In the genomic region with DNA sequence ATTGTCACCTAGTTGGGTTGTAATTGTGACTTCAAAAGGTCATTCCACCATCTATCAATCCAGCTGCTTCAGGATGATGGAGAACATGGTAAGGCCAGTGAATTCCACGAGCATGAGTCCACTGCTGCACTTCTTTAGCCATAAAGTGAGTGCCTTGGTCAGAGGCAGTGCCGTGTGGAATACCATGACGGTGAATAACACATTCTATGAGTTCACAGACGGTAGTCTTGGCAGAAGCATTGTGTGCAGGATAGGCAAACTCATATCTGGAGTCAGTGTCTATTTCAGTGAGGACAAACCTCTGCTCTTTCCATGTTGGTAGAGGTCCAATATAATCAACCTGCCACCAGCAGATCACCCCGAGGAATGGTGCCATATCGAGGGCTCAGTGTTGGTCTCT, we compare ENCODE assay signal across 16 cellular contexts.
DNase-seq lines count a peak whose midpoint lies in the region; ATAC-seq and TF ChIP-seq lines count a peak whose summit lies in the region.
"Had no signal": no experiment of that assay in that cellular context is flagged by ENCODE, and none has a peak within 500 bp of the region (broad histone marks: within the 10 kb centered on the region; RNA-seq: fewer than 3 reads in every experiment).

No MANE protein-coding gene starts in this region.

- H2AK5ac ChIP-seq in trophoblast cell (ENCODE audit: low read length): no peak overlapping the region

- DNase-seq in GM04504 (ENCODE audit: low read depth) (peak; percentile 23), M059J (ENCODE audit: low read depth) (peak; percentile 77), astrocyte of the spinal cord (ENCODE audit: low read depth, low spot score) (peak; percentile 57), trophoblast cell (peak; percentile 27 to 58), ovary (no peak), RPMI8226 (no peak)
- DNase-seq in stimulated activated CD4-positive, alpha-beta T cell treated with anti-CD3 and anti-CD28 coated beads, Interleukin-2, amount 100 ng/mL, for 48 hours: no peak
- DNase-seq: AML-193, COR-L47, DMS153, KG1, NCI-H1092 treated with DMSO at 0.1 percent for 48 hours, NCI-H1694, NCI-H524 had no signal

- no peak for TF ChIP-seq POLR2A in ovary (IDR thresholded peaks at IDR 0.05)

- no peak overlapping the region for H4K91ac ChIP-seq in trophoblast cell (ENCODE audit: low read depth, low read length)

- H3K4me1 ChIP-seq in trophoblast cell (ENCODE audit: control insufficient read depth in 1 of 2, insufficient read depth in 2 of 2, low read length in 2 of 2) (no peaks in the 10 kb centered on the region), ovary (ENCODE audit: insufficient read depth) (no peaks in the 10 kb centered on the region)

- H3K79me2 ChIP-seq in trophoblast cell (ENCODE audit: control insufficient read depth, insufficient read depth, low read length, poor library complexity): no peaks in the 10 kb centered on the region

- H4K12ac ChIP-seq in trophoblast cell (ENCODE audit: low read depth, low read length): no peak overlapping the region

- H2BK120ac ChIP-seq in trophoblast cell (ENCODE audit: insufficient read depth, low read length, poor library complexity): no peak overlapping the region

- no peak overlapping the region for H2BK5ac ChIP-seq in trophoblast cell (ENCODE audit: low read depth, low read length, poor library complexity)

- H3K18ac ChIP-seq in trophoblast cell (ENCODE audit: low read length): no peak overlapping the region

- no peaks in the 10 kb centered on the region for H3K27me3 ChIP-seq in trophoblast cell (ENCODE audit: insufficient read depth, low read length)
- no peaks in the 10 kb centered on the region for H3K27me3 ChIP-seq in ovary

- H3K9me3 ChIP-seq in trophoblast cell (ENCODE audit: insufficient read depth, low read depth, low read length): no peaks in the 10 kb centered on the region
- no peaks in the 10 kb centered on the region for H3K9me3 ChIP-seq in ovary

- in situ Hi-C loops in astrocyte of the spinal cord (cut with HindIII; ENCODE audit: low sequenced_read_pairs): no loop called here

- no CpG with 5 or more reads among the region's 6 CpGs for WGBS in trophoblast cell (ENCODE audit: extremely low coverage, insufficient coverage, insufficient read length)
- WGBS in ovary, 3 donors: 82 to 86% (median 84%) methylated on average over 6 of the region's 6 CpGs

- H3K4me2 ChIP-seq in trophoblast cell (ENCODE audit: low read length): no peak overlapping the region

- no peaks in the 10 kb centered on the region for H3K79me1 ChIP-seq in trophoblast cell (ENCODE audit: low read length)

- no peak for TF ChIP-seq EP300 in ovary (IDR thresholded peaks at IDR 0.05)

- ATAC-seq in GM18861 (IDR thresholded peaks at IDR 0.05; ENCODE audit: unreplicated experiment): no peak
- ATAC-seq: Panc1 had no signal

- H3K23ac ChIP-seq in trophoblast cell (ENCODE audit: low read length): no peak overlapping the region

- no peak overlapping the region for H2AFZ ChIP-seq in trophoblast cell (ENCODE audit: insufficient read depth, low read length, poor library complexity)

- TF ChIP-seq CTCF in astrocyte of the spinal cord (IDR thresholded peaks at IDR 0.05; ENCODE audit: low read depth, low read length) (no peak), ovary (IDR thresholded peaks at IDR 0.05) (no peak)

- H4K8ac ChIP-seq in trophoblast cell (ENCODE audit: low read depth, low read length): no peak overlapping the region

- no peak overlapping the region for H3K4ac ChIP-seq in trophoblast cell (ENCODE audit: low read depth, low read length)

- H3K4me3 ChIP-seq in astrocyte of the spinal cord (ENCODE audit: low read depth, low read length): no peak overlapping the region
- no peak overlapping the region for H3K4me3 ChIP-seq in trophoblast cell (ENCODE audit: low read depth, low read length)
- H3K4me3 ChIP-seq in ovary: no peak overlapping the region

- H3K36me3 ChIP-seq in trophoblast cell (ENCODE audit: control insufficient read depth in 1 of 2, insufficient read depth in 2 of 2, low read length in 2 of 2) (no peaks in the 10 kb centered on the region), ovary (no peaks in the 10 kb centered on the region)

- intact Hi-C loops in ovary (cut with DNase I): no loop called here

- no peak overlapping the region for H3K9ac ChIP-seq in trophoblast cell (ENCODE audit: low read length)

- no peak overlapping the region for H3K14ac ChIP-seq in trophoblast cell (ENCODE audit: low read length)

- H2BK12ac ChIP-seq in trophoblast cell (ENCODE audit: low read length): no peak overlapping the region

- H3K27ac ChIP-seq in trophoblast cell (ENCODE audit: low read depth, low read length) (no peak overlapping the region), ovary (no peak overlapping the region)

Comparison
In these comparisons a context has a peak if more than half of its experiments do, and no peak if none do; other contexts are left out.
1. DNase-seq: peak in GM04504 (single experiment), M059J (single experiment), astrocyte of the spinal cord (single experiment) and trophoblast cell (2 of 2); none in ovary (0 of 5), RPMI8226 (single experiment) and stimulated activated CD4-positive, alpha-beta T cell treated with anti-CD3 and anti-CD28 coated beads, Interleukin-2, amount 100 ng/mL, for 48 hours (0 of 2).